8 cellular contexts compared by ENCODE assay signal in genomic region chr1:40951943-40952743, GRCh38. TPM values are rescaled to one million over a fixed set of nuclear protein-coding genes. Genes with fewer than 3 reads are reported as not detected.
DNase-seq lines count a peak whose midpoint lies in the region; ATAC-seq and TF ChIP-seq lines count a peak whose summit lies in the region.

No MANE protein-coding gene starts in this region.

- peak; percentile 62 for DNase-seq in A673 (ENCODE audit: low spot score)
- peak; percentile 77 for DNase-seq in GM13977 (ENCODE audit: low spot score)
- DNase-seq in NCI-H2196 treated with DMSO at 0.1 percent for 48 hours (lab: John Stamatoyannopoulos, UW; ENCODE audit: unreplicated experiment) = peak; percentile 58
- DNase-seq in activated CD4-positive, alpha-beta T cell treated with anti-CD3 and anti-CD28 coated beads, Interleukin-2, amount 10 ng/mL, durations not matched to agents 24 days and 14 days = peak; percentile 89
- peak; percentile 52 to 71 for DNase-seq in lung microvascular endothelial cell (ENCODE audit: low read depth in 2 of 2)
- peak; percentile 27 for DNase-seq in stimulated activated CD8-positive, alpha-beta memory T cell treated with anti-CD3 and anti-CD28 coated beads, Interleukin-15, amount 100 ng/mL, for 24 hours (ENCODE audit: low read depth)

- no peaks in the 10 kb centered on the region for H3K27me3 ChIP-seq in A673 (replicated peaks; ENCODE audit: insufficient read depth, low read depth, low read length, poor library complexity)

- CTCF ChIA-PET in A673 (lab: Charles Lee) = interaction anchor here (0.7 to 1.4 kb wide), 7 partner anchors 99 to 771 kb away, joined by 3 to 10 read pairs (median 4); partner anchors contain the start of gene NFYC

- no peak overlapping the region for H3K4me3 ChIP-seq in A673 (ENCODE audit: low read depth, low read length, poor library complexity, severe bottlenecking)

- no peak overlapping the region for H3K4me3 Mint-ChIP-seq in activated CD4-positive, alpha-beta T cell treated with anti-CD3 and anti-CD28 coated beads, Interleukin-2, amount 10 ng/mL, durations not matched to agents 24 days and 14 days
- peak overlapping the region; percentile 7 for H3K4me3 Mint-ChIP-seq in dendritic cell treated with granulocyte-macrophage colony-stimulating factor and Interleukin-4, amounts not matched to agents 40 ng/mL and 50 ng/mL, for 4 days

- H3K9me3 Mint-ChIP-seq in activated CD4-positive, alpha-beta T cell treated with anti-CD3 and anti-CD28 coated beads, Interleukin-2, amount 10 ng/mL, durations not matched to agents 24 days and 14 days = no peaks in the 10 kb centered on the region
- no peaks in the 10 kb centered on the region for H3K9me3 Mint-ChIP-seq in dendritic cell treated with granulocyte-macrophage colony-stimulating factor and Interleukin-4, amounts not matched to agents 40 ng/mL and 50 ng/mL, for 4 days

- no peak overlapping the region for H3K27ac Mint-ChIP-seq in activated CD4-positive, alpha-beta T cell treated with anti-CD3 and anti-CD28 coated beads, Interleukin-2, amount 10 ng/mL, durations not matched to agents 24 days and 14 days
- H3K27ac Mint-ChIP-seq in dendritic cell treated with granulocyte-macrophage colony-stimulating factor and Interleukin-4, amounts not matched to agents 40 ng/mL and 50 ng/mL, for 4 days = no peak overlapping the region

- H3K36me3 Mint-ChIP-seq in activated CD4-positive, alpha-beta T cell treated with anti-CD3 and anti-CD28 coated beads, Interleukin-2, amount 10 ng/mL, durations not matched to agents 24 days and 14 days (ENCODE audit: low read depth) = no peaks in the 10 kb centered on the region
- H3K36me3 Mint-ChIP-seq in dendritic cell treated with granulocyte-macrophage colony-stimulating factor and Interleukin-4, amounts not matched to agents 40 ng/mL and 50 ng/mL, for 4 days (ENCODE audit: low read depth) = no peaks in the 10 kb centered on the region

- H3K4me1 Mint-ChIP-seq in activated CD4-positive, alpha-beta T cell treated with anti-CD3 and anti-CD28 coated beads, Interleukin-2, amount 10 ng/mL, durations not matched to agents 24 days and 14 days = peaks cover 9% of the 10 kb centered on the region
- peaks cover 30% of the 10 kb centered on the region for H3K4me1 Mint-ChIP-seq in dendritic cell treated with granulocyte-macrophage colony-stimulating factor and Interleukin-4, amounts not matched to agents 40 ng/mL and 50 ng/mL, for 4 days (ENCODE audit: low read depth)

- ATAC-seq in GM21381 (IDR thresholded peaks at IDR 0.05; ENCODE audit: unreplicated experiment) = no peak

- TF ChIP-seq CTCF in A673 (conservative IDR thresholded peaks at IDR 0.05; ENCODE audit: low read depth, low read length) (peak; percentile 94), GM13977 (IDR thresholded peaks at IDR 0.05; ENCODE audit: extremely low read depth, insufficient read depth, missing control alignments) (peak; percentile 94)

- POLR2A ChIA-PET in A673 (lab: Charles Lee; ENCODE audit: low non-redundant PET) = interaction anchor here (0.6 kb wide), 1 partner anchor 421 kb away, joined by 3 read pairs; the partner anchor contains the start of gene ZNF684

- BruUV-seq in A673 (replicated peaks; lab: Mats Ljungman, UMichigan) = no TSS peak

- H3K36me3 ChIP-seq in A673 (ENCODE audit: insufficient read depth, low read length, poor library complexity, severe bottlenecking) = no peaks in the 10 kb centered on the region

- in situ Hi-C loops in GM13977 (cut with MboI; ENCODE audit: low pct_unique_long_range_greater_than_20kb, low sequenced_read_pairs, unreplicated experiment) = loop anchor here (10.0 kb wide), 1 partner anchor 97 kb away; no protein-coding TSS in a partner anchor

- H3K27me3 Mint-ChIP-seq in activated CD4-positive, alpha-beta T cell treated with anti-CD3 and anti-CD28 coated beads, Interleukin-2, amount 10 ng/mL, durations not matched to agents 24 days and 14 days = peaks cover 26% of the 10 kb centered on the region
- H3K27me3 Mint-ChIP-seq in dendritic cell treated with granulocyte-macrophage colony-stimulating factor and Interleukin-4, amounts not matched to agents 40 ng/mL and 50 ng/mL, for 4 days = peaks cover 50% of the 10 kb centered on the region

- intact Hi-C loops in A673 (cut with micrococcal nuclease; ENCODE audit: unreplicated experiment) = loop anchor here (1.0 to 5.0 kb wide), 4 partner anchors 104 to 360 kb away; no protein-coding TSS in a partner anchor
- intact Hi-C loops in activated CD4-positive, alpha-beta T cell treated with anti-CD3 and anti-CD28 coated beads, Interleukin-2, amount 10 ng/mL, durations not matched to agents 24 days and 14 days (cut with micrococcal nuclease) = loop anchor here (1.0 to 2.0 kb wide), 2 partner anchors 101 to 340 kb away; no protein-coding TSS in a partner anchor
- intact Hi-C loops in dendritic cell treated with granulocyte-macrophage colony-stimulating factor and Interleukin-4, amounts not matched to agents 40 ng/mL and 50 ng/mL, for 4 days (cut with micrococcal nuclease) = loop anchor here (5.0 to 10.0 kb wide), 2 partner anchors 177 to 340 kb away; no protein-coding TSS in a partner anchor

- no peak overlapping the region for H3K27ac ChIP-seq in A673 (ENCODE audit: low read depth, low read length, poor library complexity, severe bottlenecking)

- H3K9me3 ChIP-seq in A673 (ENCODE audit: low read depth, low read length, poor library complexity, severe bottlenecking) = no peaks in the 10 kb centered on the region

- peaks cover 4% of the 10 kb centered on the region for H3K4me1 ChIP-seq in A673 (ENCODE audit: insufficient read depth, low read length, poor library complexity, severe bottlenecking)

RNA-seq across cellular contexts. Expression of gene CTPS1, which starts 27.4 kb away (rescaled TPM):
- 126 and 139 TPM in 2 replicates for total RNA-seq in A673 (2021)
- 169 and 175 TPM in 2 replicates for total RNA-seq in activated CD4-positive, alpha-beta T cell treated with anti-CD3 and anti-CD28 coated beads, Interleukin-2, amount 10 ng/mL, durations not matched to agents 24 days and 14 days
- 13.5 and 16.5 TPM in 2 replicates for total RNA-seq in lung microvascular endothelial cell

Comparison
In these comparisons a context has a peak if more than half of its experiments do, and no peak if none do; other contexts are left out.
1. DNase-seq: peak in every context shown above with its lines; median percentile 89 in activated CD4-positive, alpha-beta T cell treated with anti-CD3 and anti-CD28 coated beads, Interleukin-2, amount 10 ng/mL, durations not matched to agents 24 days and 14 days; 77 in GM13977; 62 in A673; 62 in lung microvascular endothelial cell; 58 in NCI-H2196 treated with DMSO at 0.1 percent for 48 hours; 27 in stimulated activated CD8-positive, alpha-beta memory T cell treated with anti-CD3 and anti-CD28 coated beads, Interleukin-15, amount 100 ng/mL, for 24 hours.